In genomic region chr12:6996040-6996441, GRCh38 we compare ENCODE assay signal across 9 cellular contexts. TPM values are rescaled to one million over a fixed set of nuclear protein-coding genes. Genes with fewer than 3 reads are reported as not detected.
DNase-seq lines count a peak whose midpoint lies in the region; FAIRE-seq and TF ChIP-seq lines count a peak whose summit lies in the region.
"Had no signal": no experiment of that assay in that cellular context is flagged by ENCODE, and none has a peak within 500 bp of the region (broad histone marks: within the 10 kb centered on the region; RNA-seq: fewer than 3 reads in every experiment).

No MANE protein-coding gene starts in this region.

- FAIRE-seq in bronchial epithelial cell (lab: Jason Lieb, UNC): no peak

- no peak overlapping the region for H3K27ac Mint-ChIP-seq in progenitor cell of endocrine pancreas
- H3K27ac Mint-ChIP-seq: activated CD4-positive, alpha-beta T cell treated with anti-CD3 and anti-CD28 coated beads, Interleukin-2, amount 10 ng/mL, durations not matched to agents 7 days and 5 days had no signal

- no peaks in the 10 kb centered on the region for H3K27me3 Mint-ChIP-seq in progenitor cell of endocrine pancreas
- H3K27me3 Mint-ChIP-seq: activated CD4-positive, alpha-beta T cell treated with anti-CD3 and anti-CD28 coated beads, Interleukin-2, amount 10 ng/mL, durations not matched to agents 7 days and 5 days had no signal

- H3K27ac ChIP-seq in HL-60 (replicated peaks): no peak overlapping the region
- H3K27ac ChIP-seq: KMS-11 had no signal

- H3K4me3 ChIP-seq in HL-60 (replicated peaks; ENCODE audit: insufficient read depth, low read length) (no peak overlapping the region), bronchial epithelial cell (ENCODE audit: low read depth, low read length) (no peak overlapping the region)

- TF ChIP-seq CTCF in HL-60 (IDR thresholded peaks at IDR 0.05; ENCODE audit: insufficient read depth, low read length): no peak
- TF ChIP-seq CTCF in bronchial epithelial cell (IDR thresholded peaks at IDR 0.05; ENCODE audit: insufficient read depth, low read length, severe bottlenecking): no peak
- TF ChIP-seq CTCF in progenitor cell of endocrine pancreas (IDR thresholded peaks at IDR 0.05; ENCODE audit: unreplicated experiment): no peak

- H3K9me3 Mint-ChIP-seq in progenitor cell of endocrine pancreas (ENCODE audit: low read depth): no peaks in the 10 kb centered on the region
- H3K9me3 Mint-ChIP-seq: activated CD4-positive, alpha-beta T cell treated with anti-CD3 and anti-CD28 coated beads, Interleukin-2, amount 10 ng/mL, durations not matched to agents 7 days and 5 days had no signal

- no peaks in the 10 kb centered on the region for H3K36me3 ChIP-seq in bronchial epithelial cell (ENCODE audit: control insufficient read depth, insufficient read depth, low read length)

- peak; percentile 9 to 22 for DNase-seq in HL-60 (ENCODE audit: low read depth in 1 of 2, low spot score in 1 of 2)
- DNase-seq in bronchial epithelial cell (ENCODE audit: low read depth): peak; percentile 21
- peak; percentile 48 for DNase-seq in renal cortical epithelial cell (ENCODE audit: low read depth)
- DNase-seq in activated CD4-positive, alpha-beta T cell treated with anti-CD3 and anti-CD28 coated beads, Interleukin-2, amount 50 U/mL, for 48 hours: no peak
- DNase-seq in activated effector memory CD4-positive, alpha-beta T cell treated with Interleukin-2 at 50 U/mL for 16 hours: no peak
- no peak for DNase-seq in progenitor cell of endocrine pancreas (ENCODE audit: low spot score, unreplicated experiment)
- DNase-seq: activated CD4-positive, alpha-beta T cell treated with anti-CD3 and anti-CD28 coated beads, Interleukin-2, amount 10 ng/mL, durations not matched to agents 7 days and 5 days; central memory CD4-positive, alpha-beta T cell had no signal

- peaks cover 16% of the 10 kb centered on the region for H3K36me3 Mint-ChIP-seq in progenitor cell of endocrine pancreas (ENCODE audit: insufficient read depth)

- no peak overlapping the region for H3K4me3 Mint-ChIP-seq in progenitor cell of endocrine pancreas (ENCODE audit: low read depth)
- H3K4me3 Mint-ChIP-seq: activated CD4-positive, alpha-beta T cell treated with anti-CD3 and anti-CD28 coated beads, Interleukin-2, amount 10 ng/mL, durations not matched to agents 7 days and 5 days had no signal

- peaks cover 3% of the 10 kb centered on the region for H3K4me1 Mint-ChIP-seq in progenitor cell of endocrine pancreas (ENCODE audit: low read depth)
- H3K4me1 Mint-ChIP-seq: activated CD4-positive, alpha-beta T cell treated with anti-CD3 and anti-CD28 coated beads, Interleukin-2, amount 10 ng/mL, durations not matched to agents 7 days and 5 days had no signal

- no peaks in the 10 kb centered on the region for H3K27me3 ChIP-seq in HL-60 (ENCODE audit: insufficient read depth, poor library complexity, severe bottlenecking)
- H3K27me3 ChIP-seq in bronchial epithelial cell (ENCODE audit: control insufficient read depth, insufficient read depth, low read length): no peaks in the 10 kb centered on the region

RNA-seq across cellular contexts. Expression of gene LPCAT3, which starts 22.2 kb away (rescaled TPM):
- total RNA-seq in bronchial epithelial cell (7.9 and 13.3 TPM in 2 replicates), renal cortical epithelial cell (9.7 and 26.5 TPM in 2 replicates), progenitor cell of endocrine pancreas (77.9 and 81.8 TPM in 2 replicates)

RNA-seq across cellular contexts. Expression of gene EMG1, which starts 25.3 kb away (rescaled TPM):
- total RNA-seq in bronchial epithelial cell: 68.2 and 68.4 TPM in 2 replicates
- total RNA-seq in renal cortical epithelial cell: 37.8 and 61.0 TPM in 2 replicates
- 67.9 and 73.1 TPM in 2 replicates for total RNA-seq in progenitor cell of endocrine pancreas

RNA-seq across cellular contexts. Expression of gene PHB2, which starts 25.6 kb away (rescaled TPM):
- total RNA-seq in bronchial epithelial cell: 83.7 and 189 TPM in 2 replicates
- 109 and 234 TPM in 2 replicates for total RNA-seq in renal cortical epithelial cell
- total RNA-seq in progenitor cell of endocrine pancreas: 339 and 353 TPM in 2 replicates

RNA-seq across cellular contexts. Expression of gene PTPN6, which starts 44.9 kb away (rescaled TPM):
- total RNA-seq in bronchial epithelial cell (10.9 and 12.4 TPM in 2 replicates), renal cortical epithelial cell (14.8 and 18.4 TPM in 2 replicates), progenitor cell of endocrine pancreas (65.4 and 70.2 TPM in 2 replicates)

RNA-seq across cellular contexts. Expression of gene C12orf57, which starts 52.2 kb away (rescaled TPM):
- total RNA-seq in bronchial epithelial cell (92.2 and 161 TPM in 2 replicates), renal cortical epithelial cell (38.0 and 62.4 TPM in 2 replicates), progenitor cell of endocrine pancreas (268 and 277 TPM in 2 replicates)

Comparison
In these comparisons a context has a peak if more than half of its experiments do, and no peak if none do; other contexts are left out.
1. DNase-seq: peak in HL-60 (2 of 2), bronchial epithelial cell (single experiment) and renal cortical epithelial cell (single experiment); none in activated CD4-positive, alpha-beta T cell treated with anti-CD3 and anti-CD28 coated beads, Interleukin-2, amount 50 U/mL, for 48 hours (0 of 2), activated effector memory CD4-positive, alpha-beta T cell treated with Interleukin-2 at 50 U/mL for 16 hours (single experiment) and progenitor cell of endocrine pancreas (single experiment).